In the genomic region with DNA sequence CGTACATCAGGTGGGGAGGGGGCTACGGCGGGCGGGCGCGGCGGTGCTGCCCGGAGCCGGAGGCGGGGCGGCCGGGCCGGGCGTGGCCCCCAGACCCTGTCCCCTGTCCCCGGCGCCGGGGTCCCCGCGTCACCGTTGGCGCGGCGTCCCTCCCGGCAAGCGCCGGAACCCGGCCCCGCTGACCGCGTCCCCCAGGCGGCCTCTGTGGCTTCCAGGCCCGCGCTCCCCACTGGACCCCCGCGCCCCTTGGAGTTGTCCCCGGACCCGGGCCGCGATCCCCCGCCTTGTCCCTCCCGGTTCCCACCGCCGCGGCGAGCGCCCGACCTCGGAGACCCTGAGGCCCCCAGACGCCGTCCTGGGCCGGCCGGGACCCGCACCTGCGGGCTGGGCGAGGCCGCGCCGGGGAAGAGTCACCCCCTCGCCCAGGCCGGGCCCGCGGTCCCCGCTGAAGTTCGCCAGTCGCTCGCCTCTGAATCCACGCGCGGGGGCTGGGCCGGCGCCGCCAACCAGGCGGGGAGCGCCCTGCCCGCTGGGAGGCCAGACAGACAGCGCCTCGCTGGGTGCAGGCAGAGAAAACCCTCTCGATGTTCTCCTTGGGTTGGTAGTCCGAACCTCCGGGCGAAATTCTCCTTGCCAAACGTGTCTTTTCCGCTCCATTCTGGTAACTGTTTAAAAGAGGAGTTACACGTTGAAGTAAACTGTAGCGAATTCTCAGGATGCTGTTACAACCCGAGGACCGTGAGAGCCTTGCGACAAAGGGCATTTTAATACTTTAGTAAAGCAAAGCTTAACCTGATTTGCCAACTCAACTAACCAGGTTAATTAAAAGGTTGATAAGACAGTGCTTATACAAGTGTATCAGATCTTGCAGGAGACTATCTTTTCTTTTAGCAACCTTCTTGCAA, we compare ENCODE assay signal across 8 cellular contexts. TPM values are rescaled to one million over a fixed set of nuclear protein-coding genes. Genes with fewer than 3 reads are reported as not detected.
DNase-seq lines count a peak whose midpoint lies in the region; ATAC-seq and TF ChIP-seq lines count a peak whose summit lies in the region.

No MANE protein-coding gene starts in this region.

- POLR2A ChIA-PET in RWPE1 (lab: Yijun Ruan, JAX; ENCODE audit: low non-redundant PET): interaction anchor here (0.9 kb wide), 1 partner anchor 9 kb away, joined by 3 read pairs; no protein-coding TSS in a partner anchor

- DNase-seq in SIG-M5 treated with dmso at 0.1 percent for 504 hours (lab: John Stamatoyannopoulos, UW; ENCODE audit: unreplicated experiment) (peak; percentile 43), SIG-M5 (lab: John Stamatoyannopoulos, UW) (no peak), RWPE1 (ENCODE audit: low spot score) (peak; percentile 44), glutamatergic neuron (peak; percentile 54), occipital lobe (lab: John Stamatoyannopoulos, UW) (peak; percentile 32), type B pancreatic cell (ENCODE audit: extremely low spot score, unreplicated experiment) (peak; percentile 74)

- ATAC-seq in HG03039 (IDR thresholded peaks at IDR 0.05; ENCODE audit: unreplicated experiment): peak; percentile 31

- CTCF ChIA-PET in RWPE1 (lab: Yijun Ruan, JAX): interaction anchor here (0.6 to 1.1 kb wide), 5 partner anchors 11 to 490 kb away, joined by 3 to 8 read pairs (median 4); no protein-coding TSS in a partner anchor

- no peaks in the 10 kb centered on the region for H3K36me3 Mint-ChIP-seq in activated naive CD4-positive, alpha-beta T cell treated with anti-CD3 and anti-CD28 coated beads, Interleukin-2, amount 50 U/mL, for 24 hours
- H3K36me3 Mint-ChIP-seq in glutamatergic neuron (ENCODE audit: unreplicated experiment): no peaks in the 10 kb centered on the region
- H3K36me3 Mint-ChIP-seq in type B pancreatic cell: peaks cover 3% of the 10 kb centered on the region

- peaks cover 75% of the 10 kb centered on the region for H3K4me1 Mint-ChIP-seq in activated naive CD4-positive, alpha-beta T cell treated with anti-CD3 and anti-CD28 coated beads, Interleukin-2, amount 50 U/mL, for 24 hours
- H3K4me1 Mint-ChIP-seq in glutamatergic neuron (ENCODE audit: low read depth, unreplicated experiment) (peaks cover 13% of the 10 kb centered on the region), type B pancreatic cell (ENCODE audit: unreplicated experiment) (peaks cover 28% of the 10 kb centered on the region)

- peak overlapping the region; percentile 96 for H3K4me3 Mint-ChIP-seq in activated naive CD4-positive, alpha-beta T cell treated with anti-CD3 and anti-CD28 coated beads, Interleukin-2, amount 50 U/mL, for 24 hours
- H3K4me3 Mint-ChIP-seq in glutamatergic neuron (ENCODE audit: unreplicated experiment) (peak overlapping the region; percentile 89), type B pancreatic cell (peak overlapping the region; percentile 94)

- no peaks in the 10 kb centered on the region for H3K9me3 Mint-ChIP-seq in activated naive CD4-positive, alpha-beta T cell treated with anti-CD3 and anti-CD28 coated beads, Interleukin-2, amount 50 U/mL, for 24 hours
- peaks cover 15% of the 10 kb centered on the region for H3K9me3 Mint-ChIP-seq in glutamatergic neuron (ENCODE audit: unreplicated experiment)
- no peaks in the 10 kb centered on the region for H3K9me3 Mint-ChIP-seq in type B pancreatic cell

- no peaks in the 10 kb centered on the region for H3K27me3 Mint-ChIP-seq in activated naive CD4-positive, alpha-beta T cell treated with anti-CD3 and anti-CD28 coated beads, Interleukin-2, amount 50 U/mL, for 24 hours
- H3K27me3 Mint-ChIP-seq in glutamatergic neuron (ENCODE audit: unreplicated experiment) (peaks cover 8% of the 10 kb centered on the region), type B pancreatic cell (no peaks in the 10 kb centered on the region)

- TF ChIP-seq CTCF in RWPE1 (conservative IDR thresholded peaks at IDR 0.05; ENCODE audit: low read depth) (peak; percentile 16; the same call in 1 of the 2 replicates), glutamatergic neuron (IDR thresholded peaks at IDR 0.05; ENCODE audit: partially characterized antibody, unreplicated experiment) (no peak), type B pancreatic cell (conservative IDR thresholded peaks at IDR 0.05) (no peak)

- H3K27ac Mint-ChIP-seq in activated naive CD4-positive, alpha-beta T cell treated with anti-CD3 and anti-CD28 coated beads, Interleukin-2, amount 50 U/mL, for 24 hours: peak overlapping the region; percentile 65
- H3K27ac Mint-ChIP-seq in glutamatergic neuron (ENCODE audit: unreplicated experiment): peak overlapping the region; percentile 59
- H3K27ac Mint-ChIP-seq in type B pancreatic cell: peak overlapping the region; percentile 93

- H3K27ac ChIP-seq in RWPE1: peak overlapping the region; percentile 81

RNA-seq across cellular contexts. Expression of a gene that starts 0.8 kb away (rescaled TPM):
- total RNA-seq in glutamatergic neuron (ENCODE audit: unreplicated experiment) (14.4 TPM), occipital lobe (33.7 TPM), type B pancreatic cell (ENCODE audit: low replicate concordance) (14.8 and 32.7 TPM in 2 replicates)
